In genomic region chr1:220918285-220918951, GRCh38 we compare ENCODE assay signal across 19 cellular contexts. TPM values are rescaled to one million over a fixed set of nuclear protein-coding genes. Genes with fewer than 3 reads are reported as not detected.
DNase-seq lines count a peak whose midpoint lies in the region; ATAC-seq, FAIRE-seq and TF ChIP-seq lines count a peak whose summit lies in the region.
"Had no signal": no experiment of that assay in that cellular context is flagged by ENCODE, and none has a peak within 500 bp of the region (broad histone marks: within the 10 kb centered on the region; RNA-seq: fewer than 3 reads in every experiment).

No MANE protein-coding gene starts in this region.

- no peak overlapping the region for H3K27ac ChIP-seq in HepG2 (ENCODE audit: extremely low read length, insufficient read depth, low read length)
- H3K27ac ChIP-seq: lower lobe of right lung had no signal

- no TSS peak for BruUV-seq in HepG2 (replicated peaks; lab: Mats Ljungman, UMichigan)

- TF ChIP-seq EP300 in HepG2 (IDR thresholded peaks at IDR 0.05; ENCODE audit: low read depth in 2 of 2, low read length in 2 of 2) (no peak), HepG2 (CRISPR knock-in tag; IDR thresholded peaks at IDR 0.05; ENCODE audit: borderline replicate concordance) (no peak)

- no peak overlapping the region for H3K9ac ChIP-seq in HepG2 (ENCODE audit: insufficient read depth, low read depth, low read length)

- no peak overlapping the region for H3K4me3 ChIP-seq in HepG2 (replicated peaks in 1 of 3; ENCODE audit: insufficient read depth in 1 of 3, low read depth in 2 of 3, low read length in 3 of 3)
- H3K4me3 ChIP-seq: GM12878, lower lobe of right lung had no signal

- ATAC-seq in HepG2, result peak; percentile 54
- no peak for ATAC-seq in GM18907 (IDR thresholded peaks at IDR 0.05; ENCODE audit: unreplicated experiment)
- ATAC-seq: activated CD4-positive, alpha-beta T cell treated with anti-CD3 and anti-CD28 coated beads for 36 hours; activated T-cell treated with anti-CD3 and anti-CD28 coated beads, Interleukin-2, amount 50 U/mL, for 72 hours; GM12878; lower lobe of right lung; Right ventricle myocardium inferior; T-cell had no signal

- CTCF ChIA-PET in HepG2 (lab: Yijun Ruan, JAX; ENCODE audit: low intra/inter-chr PET ratio, low total read pairs), result no interaction called here

- peaks cover 47% of the 10 kb centered on the region for H3K4me1 ChIP-seq in HepG2 (ENCODE audit: insufficient read depth, low read length)

- H3K9me3 ChIP-seq in HepG2 (ENCODE audit: low read length), result no peaks in the 10 kb centered on the region
- H3K9me3 ChIP-seq: lower lobe of right lung had no signal

- H4K20me1 ChIP-seq in HepG2 (ENCODE audit: insufficient read depth, low read length), result no peaks in the 10 kb centered on the region

- no peaks in the 10 kb centered on the region for H3K36me3 ChIP-seq in HepG2 (replicated peaks in 1 of 2; ENCODE audit: control insufficient read depth in 1 of 2, insufficient read depth in 2 of 2, low read length in 2 of 2)
- H3K36me3 ChIP-seq: lower lobe of right lung had no signal

- no peak overlapping the region for H3K4me2 ChIP-seq in HepG2 (ENCODE audit: low read depth, low read length)

- intact Hi-C loops in HepG2 (cut with micrococcal nuclease; ENCODE audit: unreplicated experiment), result no loop called here

- no peak for TF ChIP-seq CTCF in HepG2 (CRISPR knock-in tag; IDR thresholded peaks at IDR 0.05)

- H2AFZ ChIP-seq in HepG2 (ENCODE audit: low read length), result no peak overlapping the region

- FAIRE-seq in HepG2 (lab: Jason Lieb, UNC), result no peak
- FAIRE-seq in frontal cortex (lab: Jason Lieb, UNC), result no peak
- FAIRE-seq: GM12878, keratinocyte had no signal

- no peak for TF ChIP-seq POLR2A in HepG2 (IDR thresholded peaks at IDR 0.05; ENCODE audit: insufficient read depth in 1 of 2, low read depth in 2 of 2, low read length in 2 of 2)

- H3K79me2 ChIP-seq in HepG2 (ENCODE audit: insufficient read depth, low read length), result no peaks in the 10 kb centered on the region

- WGBS in HepG2 (ENCODE audit: low lambda C conversion rate), result 0% methylated on average over 1 of the region's 1 CpG

- POLR2A ChIA-PET in HepG2 (lab: Yijun Ruan, JAX), result no interaction called here

- H3K27me3 ChIP-seq in HepG2 (ENCODE audit: control insufficient read depth in 1 of 2, insufficient read depth in 2 of 2, low read length in 2 of 2), result peaks cover 0 to 2% of the 10 kb centered on the region in 2 experiments; a peak in 1 of 5 replicates

- no peak for TF ChIP-seq RAD21 in HepG2 (CRISPR knock-in tag; IDR thresholded peaks at IDR 0.05)

- in situ Hi-C loops in HepG2 (cut with HindIII; ENCODE audit: extremely low pct_ligation_motif_present, low pct_unique_long_range_greater_than_20kb), result no loop called here

- peak; percentile 95 for DNase-seq in DMS153 (lab: John Stamatoyannopoulos, UW)
- DNase-seq in NCI-H1105 treated with DMSO at 0.1 percent for 48 hours (lab: John Stamatoyannopoulos, UW), result peak; percentile 79
- peak; percentile 94 for DNase-seq in NCI-H748 (lab: John Stamatoyannopoulos, UW; ENCODE audit: unreplicated experiment)
- DNase-seq in HepG2 (ENCODE audit: low spot score), result peak; percentile 49
- no peak for DNase-seq in HPDE6-E6E7 (ENCODE audit: extremely low spot score)
- no peak for DNase-seq in frontal cortex (ENCODE audit: low spot score in 2 of 2)
- DNase-seq: activated CD4-positive, alpha-beta T cell treated with anti-CD3 and anti-CD28 coated beads for 36 hours; activated T-cell treated with anti-CD3 and anti-CD28 coated beads, Interleukin-2, amount 50 U/mL, for 72 hours; aorta; CD4-positive, CD25-positive, alpha-beta regulatory T cell; DMS79 treated with DMSO at 0.1 percent for 48 hours; lower lobe of right lung; NCI-H446; T-cell had no signal

TF ChIP-seq in HepG2, 621 proteins besides CTCF, POLR2A, EP300 and RAD21 (continues in another document):
- TF ChIP-seq ZNF614 (CRISPR knock-in tag; IDR thresholded peaks at IDR 0.05; ENCODE audit: borderline replicate concordance) (no peak), ZNF609 (CRISPR knock-in tag; IDR thresholded peaks at IDR 0.05; ENCODE audit: borderline replicate concordance) (peak; percentile 85), SPEN (CRISPR knock-in tag; IDR thresholded peaks at IDR 0.05; ENCODE audit: low read depth) (no peak), KMT2A (CRISPR knock-in tag; IDR thresholded peaks at IDR 0.05) (no peak), THRA (CRISPR knock-in tag; IDR thresholded peaks at IDR 0.05; ENCODE audit: borderline replicate concordance) (no peak)

RNA-seq across cellular contexts. Expression of gene HLX, which starts 39.2 kb away (rescaled TPM):
- total RNA-seq in HepG2 (2016; rRNA removed; fragmentation: Illumina TruSeq; extraction: Trizol) (0.06 and 0.35 TPM in 2 replicates), frontal cortex (0.82 TPM)
- 0.18 and 0.20 TPM in 2 replicates for total RNA-seq in HepG2 (2016; cell fraction: cytosol; rRNA removed; fragmentation: Illumina TruSeq; extraction: Trizol; ENCODE audit: low read depth)
- total RNA-seq in HepG2 (2016; cell fraction: insoluble cytoplasmic fraction; rRNA removed; fragmentation: Illumina TruSeq; extraction: Trizol), result 0.40 and 0.54 TPM in 2 replicates
- 0.31 and 0.40 TPM in 2 replicates for total RNA-seq in HepG2 (2016; cell fraction: membrane; rRNA removed; fragmentation: Illumina TruSeq; extraction: Trizol)
- total RNA-seq in HepG2 (2016; cell fraction: nucleus; rRNA removed; fragmentation: Illumina TruSeq; extraction: Trizol), result 0.78 and 1.2 TPM in 2 replicates
- polyA plus RNA-seq in HepG2 (2011; rRNA removed), result 0.20 and 0.30 TPM in 2 replicates
- 0.04 and 0.28 TPM in 2 replicates for polyA plus RNA-seq in HepG2 (2011; cell fraction: cytosol; rRNA removed)
- 0.66 and 0.69 TPM in 2 replicates for polyA plus RNA-seq in HepG2 (2011; cell fraction: nucleus; rRNA removed)
- polyA plus RNA-seq in HepG2 (2012), result 0.16 and 0.17 TPM in 2 replicates
- 0.43 and 0.58 TPM in 2 replicates for polyA plus RNA-seq in HepG2 (2016; cell fraction: cytosol; fragmentation: Illumina TruSeq; extraction: Trizol; ENCODE audit: low read depth)
- 0.22 and 0.24 TPM in 2 replicates for polyA plus RNA-seq in HepG2 (2016; cell fraction: insoluble cytoplasmic fraction; fragmentation: Illumina TruSeq; extraction: Trizol; ENCODE audit: low read depth)
- polyA plus RNA-seq in HepG2 (2016; cell fraction: membrane; fragmentation: Illumina TruSeq; extraction: Trizol; ENCODE audit: low read depth), result 0.40 TPM in 2 replicates
- 3.1 and 4.9 TPM in 2 replicates for polyA plus RNA-seq in HepG2 (2016; cell fraction: nucleus; fragmentation: Illumina TruSeq; extraction: Trizol; ENCODE audit: insufficient read depth, low read depth)
- polyA minus RNA-seq in HepG2 (2011; rRNA and poly(A)+ RNA removed; ENCODE audit: low replicate concordance), result 0.08 and 1.8 TPM in 2 replicates
- polyA minus RNA-seq in HepG2 (2011; cell fraction: cytosol; rRNA and poly(A)+ RNA removed), result not detected in 2 replicates
- polyA minus RNA-seq in HepG2 (2011; cell fraction: nucleus; rRNA and poly(A)+ RNA removed), result 0.25 and 0.90 TPM in 2 replicates
- total RNA-seq: activated CD8-positive, alpha-beta memory T cell treated with anti-CD3 and anti-CD28 coated beads for 36 hours had no signal
- polyA plus RNA-seq: CD4-positive, CD25-positive, alpha-beta regulatory T cell; keratinocyte had no signal

Comparison
In these comparisons a context has a peak if more than half of its experiments do, and no peak if none do; other contexts are left out.
1. DNase-seq: peak in DMS153 (single experiment), NCI-H1105 treated with DMSO at 0.1 percent for 48 hours (single experiment), NCI-H748 (single experiment) and HepG2 (single experiment); none in HPDE6-E6E7 (single experiment) and frontal cortex (0 of 2).